Comparison of ENCODE assay signal across 20 cellular contexts in genomic region chr7:1331026-1331425, GRCh38.
"Had no signal": no experiment of that assay in that cellular context is flagged by ENCODE, and none has a peak within 500 bp of the region (broad histone marks: within the 10 kb centered on the region; RNA-seq: fewer than 3 reads in every experiment).

No MANE protein-coding gene starts in this region.

- H3K9me3 ChIP-seq: neutrophil, testis had no signal

- H3K4me3 Mint-ChIP-seq: dendritic cell treated with granulocyte-macrophage colony-stimulating factor and Interleukin-4, amounts not matched to agents 40 ng/mL and 50 ng/mL, for 4 days; endodermal cell; naive thymus-derived CD4-positive, alpha-beta T cell; stimulated activated memory B cell treated with anti-CD40 and anti-IgM and Interleukin-4, amounts not matched to agents 10 μg/mL and 1 μg/mL and 100 μg/mL, for 72 hours; stimulated activated naive CD8-positive, alpha-beta T cell treated with anti-CD3 and anti-CD28 coated beads, Interleukin-15, amount 100 ng/mL, for 72 hours had no signal

- DNase-seq: cerebellar nuclear complex; endodermal cell; erythroblast; foreskin melanocyte; heart right ventricle; hypothalamus; mesendoderm; naive thymus-derived CD4-positive, alpha-beta T cell; right cardiac atrium; stimulated activated CD4-positive, alpha-beta T cell treated with anti-CD3 and anti-CD28 coated beads, Interleukin-15, amount 100 ng/mL, for 24 hours; stimulated activated CD4-positive, alpha-beta T cell treated with anti-CD3 and anti-CD28 coated beads, Interleukin-1b, Interleukin-23, amount 100 ng/mL, for 48 hours; stimulated activated CD4-positive, alpha-beta T cell treated with anti-CD3 and anti-CD28 coated beads, Interleukin-4, amount 100 ng/mL, for 24 hours; stimulated activated naive CD8-positive, alpha-beta T cell treated with anti-CD3 and anti-CD28 coated beads, Interleukin-15, amount 100 ng/mL, for 72 hours; testis had no signal

- H3K4me1 Mint-ChIP-seq: endodermal cell; naive thymus-derived CD4-positive, alpha-beta T cell; stimulated activated memory B cell treated with anti-CD40 and anti-IgM and Interleukin-4, amounts not matched to agents 10 μg/mL and 1 μg/mL and 100 μg/mL, for 72 hours had no signal

- H3K27me3 ChIP-seq: testis had no signal

- H3K4me1 ChIP-seq: heart right ventricle, left lung, testis, tibial nerve had no signal

- H3K9me3 Mint-ChIP-seq: dendritic cell treated with granulocyte-macrophage colony-stimulating factor and Interleukin-4, amounts not matched to agents 40 ng/mL and 50 ng/mL, for 4 days; stimulated activated naive CD8-positive, alpha-beta T cell treated with anti-CD3 and anti-CD28 coated beads, Interleukin-15, amount 100 ng/mL, for 72 hours had no signal

- H3K27ac Mint-ChIP-seq: dendritic cell treated with granulocyte-macrophage colony-stimulating factor and Interleukin-4, amounts not matched to agents 40 ng/mL and 50 ng/mL, for 4 days; endodermal cell; naive thymus-derived CD4-positive, alpha-beta T cell; stimulated activated memory B cell treated with anti-CD40 and anti-IgM and Interleukin-4, amounts not matched to agents 10 μg/mL and 1 μg/mL and 100 μg/mL, for 72 hours; stimulated activated naive CD8-positive, alpha-beta T cell treated with anti-CD3 and anti-CD28 coated beads, Interleukin-15, amount 100 ng/mL, for 72 hours had no signal

- H3K36me3 Mint-ChIP-seq: naive thymus-derived CD4-positive, alpha-beta T cell; stimulated activated memory B cell treated with anti-CD40 and anti-IgM and Interleukin-4, amounts not matched to agents 10 μg/mL and 1 μg/mL and 100 μg/mL, for 72 hours had no signal

- ATAC-seq: heart right ventricle; left lung; naive thymus-derived CD4-positive, alpha-beta T cell; right cardiac atrium; stimulated activated memory B cell treated with anti-CD40 and anti-IgM and Interleukin-4, amounts not matched to agents 10 μg/mL and 1 μg/mL and 100 μg/mL, for 72 hours; stimulated activated naive CD8-positive, alpha-beta T cell treated with anti-CD3 and anti-CD28 coated beads, Interleukin-15, amount 100 ng/mL, for 72 hours had no signal

- H3K36me3 ChIP-seq: heart right ventricle, left lung, neutrophil, tibial nerve had no signal

- H3K4me3 ChIP-seq: heart right ventricle, left lung, lung, testis, tibial nerve had no signal

- H3K27ac ChIP-seq: heart right ventricle, left lung, neutrophil, testis, tibial nerve had no signal
